ENCODE assay signal across 8 cellular contexts in the genomic region with DNA sequence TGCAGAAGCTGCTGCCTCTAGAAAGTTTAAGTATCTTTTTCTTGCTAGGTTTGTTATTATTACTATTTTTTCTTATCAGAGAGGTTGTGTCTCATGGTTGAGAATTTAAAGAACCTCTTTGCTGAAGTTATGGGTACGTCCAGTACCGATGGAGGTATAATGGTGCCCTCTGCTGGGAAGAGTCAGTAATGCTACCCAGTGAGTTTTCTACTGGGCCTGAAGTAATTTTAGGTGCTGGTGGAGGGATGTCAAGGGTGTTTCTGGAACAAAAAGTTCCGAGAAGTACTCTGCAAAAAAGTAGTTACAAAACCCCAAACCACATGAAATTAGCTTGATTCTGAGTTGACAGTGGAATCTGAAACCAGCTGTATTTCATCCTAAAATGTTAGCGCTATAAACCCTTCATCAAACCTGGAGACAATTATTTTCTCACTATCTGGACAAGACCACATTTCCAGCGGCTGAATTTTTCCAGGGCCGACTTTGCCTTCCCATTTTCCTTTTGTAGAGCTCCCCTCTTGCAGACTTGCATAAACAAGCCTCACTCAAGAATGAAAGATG.
DNase-seq lines count a peak whose midpoint lies in the region; ATAC-seq and TF ChIP-seq lines count a peak whose summit lies in the region.

No MANE protein-coding gene starts in this region.

- H3K4me3 ChIP-seq in adrenal gland (no peak overlapping the region), gastrocnemius medialis (no peak overlapping the region)

- peak; percentile 11 for DNase-seq in activated naive CD4-positive, alpha-beta T cell treated with Interleukin-2 at 50 U/mL for 16 hours
- no peak for DNase-seq in activated naive CD4-positive, alpha-beta T cell (lab: John Stamatoyannopoulos, UW)
- peak; percentile 60 for DNase-seq in HEK293T (ENCODE audit: extremely low spot score)
- peak; percentile 41 for DNase-seq in NCI-H526 treated with DMSO at 0.1 percent for 48 hours (lab: John Stamatoyannopoulos, UW)
- DNase-seq in adrenal gland, result peak; percentile 41 to 78 (median 57)
- DNase-seq in left ventricle myocardium superior, result no peak
- DNase-seq in gastrocnemius medialis, result peak; percentile 5 to 38

- H3K27me3 ChIP-seq in adrenal gland (no peaks in the 10 kb centered on the region), gastrocnemius medialis (no peaks in the 10 kb centered on the region)

- TF ChIP-seq CTCF in adrenal gland (IDR thresholded peaks at IDR 0.05) (peak; percentile 52 to 79 (median 65)), gastrocnemius medialis (IDR thresholded peaks at IDR 0.05 in 4 of 5, conservative IDR thresholded peaks at IDR 0.05 in 1 of 5) (peak in 4 of 5 experiments; percentile 39 to 61 (median 49))

- POLR2A ChIA-PET in HEK293T (lab: Yijun Ruan, JAX), result interaction anchor here (1.3 kb wide), 1 partner anchor 103 kb away, joined by 3 read pairs; the partner anchor contains the start of gene MID1

- no peaks in the 10 kb centered on the region for H3K9me3 ChIP-seq in adrenal gland (replicated peaks in 1 of 3)
- no peaks in the 10 kb centered on the region for H3K9me3 ChIP-seq in gastrocnemius medialis

- H3K36me3 ChIP-seq in adrenal gland (replicated peaks in 1 of 2) (no peaks in the 10 kb centered on the region), gastrocnemius medialis (no peaks in the 10 kb centered on the region)

- H3K27ac ChIP-seq in adrenal gland (no peak overlapping the region), gastrocnemius medialis (no peak overlapping the region)

- CTCF ChIA-PET in HEK293T (lab: Yijun Ruan, JAX), result interaction anchor here (0.5 to 4.0 kb wide), 9 partner anchors 9 to 533 kb away, joined by 3 to 18 read pairs (median 3); partner anchors contain the start of gene MID1

- ATAC-seq in left ventricle myocardium superior, result peak; percentile 73
- ATAC-seq in gastrocnemius medialis, result peak; percentile 65 to 69
- no peak for ATAC-seq in HG02571 (IDR thresholded peaks at IDR 0.05; ENCODE audit: unreplicated experiment)

- in situ Hi-C loops in gastrocnemius medialis (cut with MboI; ENCODE audit: low sequenced_read_pairs in 4 of 4), result no loop called here

- TF ChIP-seq POLR2A in adrenal gland (IDR thresholded peaks at IDR 0.05), result no peak
- TF ChIP-seq POLR2A in gastrocnemius medialis (IDR thresholded peaks at IDR 0.05), result no peak

- intact Hi-C loops in adrenal gland (cut with DNase I) (loop anchor here in 1 of 2 donors (10.0 kb wide), 1 partner anchor 538 kb away; no protein-coding TSS in a partner anchor), left ventricle myocardium superior (cut with micrococcal nuclease) (no loop called here), gastrocnemius medialis (cut with DNase I; ENCODE audit: low total_unique reads) (loop anchor here (1.0 kb wide), 1 partner anchor 534 kb away; no protein-coding TSS in a partner anchor)

- no peaks in the 10 kb centered on the region for H3K4me1 ChIP-seq in adrenal gland (replicated peaks in 1 of 2)
- H3K4me1 ChIP-seq in gastrocnemius medialis, result no peaks in the 10 kb centered on the region

- WGBS in adrenal gland, 4 donors, result 0 to 25% (median 21%) methylated on average over 3 to 6 of the region's 6 CpGs

TF ChIP-seq in HEK293T, 16 proteins besides CTCF, POLR2A, EP300 and RAD21:
- TF ChIP-seq HDGF (IDR thresholded peaks at IDR 0.05; ENCODE audit: borderline replicate concordance) (no peak), CTBP1 (IDR thresholded peaks at IDR 0.05; ENCODE audit: borderline replicate concordance) (no peak), ZNF384 (IDR thresholded peaks at IDR 0.05) (no peak), FOXA1 (IDR thresholded peaks at IDR 0.05) (no peak), SP1 (IDR thresholded peaks at IDR 0.05) (no peak), ELF4 (IDR thresholded peaks at IDR 0.05) (no peak), BHLHE40 (IDR thresholded peaks at IDR 0.05; ENCODE audit: borderline replicate concordance) (no peak), FOXM1 (IDR thresholded peaks at IDR 0.05; ENCODE audit: borderline replicate concordance) (no peak), L3MBTL2 (conservative IDR thresholded peaks at IDR 0.05) (no peak), ARNT (IDR thresholded peaks at IDR 0.05) (no peak), SUZ12 (IDR thresholded peaks at IDR 0.05) (no peak), NFRKB (IDR thresholded peaks at IDR 0.05) (no peak), TARDBP (IDR thresholded peaks at IDR 0.05) (no peak)
- TF ChIP-seq, protein P1, sequence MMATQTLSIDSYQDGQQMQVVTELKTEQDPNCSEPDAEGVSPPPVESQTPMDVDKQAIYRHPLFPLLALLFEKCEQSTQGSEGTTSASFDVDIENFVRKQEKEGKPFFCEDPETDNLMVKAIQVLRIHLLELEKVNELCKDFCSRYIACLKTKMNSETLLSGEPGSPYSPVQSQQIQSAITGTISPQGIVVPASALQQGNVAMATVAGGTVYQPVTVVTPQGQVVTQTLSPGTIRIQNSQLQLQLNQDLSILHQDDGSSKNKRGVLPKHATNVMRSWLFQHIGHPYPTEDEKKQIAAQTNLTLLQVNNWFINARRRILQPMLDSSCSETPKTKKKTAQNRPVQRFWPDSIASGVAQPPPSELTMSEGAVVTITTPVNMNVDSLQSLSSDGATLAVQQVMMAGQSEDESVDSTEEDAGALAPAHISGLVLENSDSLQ (IDR thresholded peaks at IDR 0.05), result no peak

Comparison
In these comparisons a context has a peak if more than half of its experiments do, and no peak if none do; other contexts are left out.
1. DNase-seq: peak in activated naive CD4-positive, alpha-beta T cell treated with Interleukin-2 at 50 U/mL for 16 hours (single experiment), HEK293T (single experiment), NCI-H526 treated with DMSO at 0.1 percent for 48 hours (single experiment), adrenal gland (7 of 7) and gastrocnemius medialis (2 of 2); none in activated naive CD4-positive, alpha-beta T cell (0 of 4) and left ventricle myocardium superior (single experiment).